ENCODE assay signal across 19 cellular contexts in genomic region chr1:58839871-58840835, GRCh38. TPM values are rescaled to one million over a fixed set of nuclear protein-coding genes. Genes with fewer than 3 reads are reported as not detected.
A peak's percentile ranks its signal among the peaks of the same experiment; 100 is the strongest.
DNase-seq lines count a peak whose midpoint lies in the region; ATAC-seq and TF ChIP-seq lines count a peak whose summit lies in the region.
"Had no signal": no experiment of that assay in that cellular context is flagged by ENCODE, and none has a peak within 500 bp of the region (broad histone marks: within the 10 kb centered on the region; RNA-seq: fewer than 3 reads in every experiment).

No MANE protein-coding gene starts in this region.

- no peak for ATAC-seq in psoas muscle
- ATAC-seq: activated CD8-positive, alpha-beta T cell treated with anti-CD3 and anti-CD28 coated beads, Interleukin-2, amount 10 ng/mL, durations not matched to agents 7 days and 5 days; Right ventricle myocardium inferior; upper lobe of right lung had no signal

- no peaks in the 10 kb centered on the region for H3K36me3 ChIP-seq in psoas muscle (ENCODE audit: insufficient read depth in 1 of 2, low read depth in 1 of 2)
- H3K36me3 ChIP-seq: upper lobe of right lung had no signal

- no peak overlapping the region for H3K27ac ChIP-seq in psoas muscle
- H3K27ac ChIP-seq: dorsolateral prefrontal cortex, hepatocyte, HL-60, upper lobe of right lung had no signal

- H3K4me1 ChIP-seq in psoas muscle = no peaks in the 10 kb centered on the region
- H3K4me1 ChIP-seq: upper lobe of right lung had no signal

- intact Hi-C loops in psoas muscle (cut with DNase I) = no loop called here

- H3K9me3 ChIP-seq in psoas muscle = no peaks in the 10 kb centered on the region
- H3K9me3 ChIP-seq: upper lobe of right lung had no signal

- H3K4me3 ChIP-seq in AG09309 (ENCODE audit: control insufficient read depth, low read depth, low read length) (no peak overlapping the region), HFF-Myc (replicated peaks; ENCODE audit: low read depth, low read length) (no peak overlapping the region), psoas muscle (no peak overlapping the region)
- H3K4me3 ChIP-seq: dorsolateral prefrontal cortex, hepatocyte, upper lobe of right lung had no signal

- DNase-seq in AG09309 (ENCODE audit: low read depth) (peak; percentile 40), HFF-Myc (ENCODE audit: extremely low read depth, low read depth) (peak; percentile 44), amniotic epithelial cell (ENCODE audit: low read depth) (peak; percentile 36), islet precursor cell (peak; percentile 62), psoas muscle (no peak), DMS79 (lab: John Stamatoyannopoulos, UW) (no peak), NAMALWA (ENCODE audit: low spot score) (no peak)
- DNase-seq in stimulated activated CD4-positive, alpha-beta T cell treated with anti-CD3 and anti-CD28 coated beads, Interleukin-2, amount 100 ng/mL, for 48 hours = no peak
- DNase-seq: activated CD8-positive, alpha-beta T cell treated with anti-CD3 and anti-CD28 coated beads, Interleukin-2, amount 10 ng/mL, durations not matched to agents 7 days and 5 days; activated T-cell treated with anti-CD3 and anti-CD28 coated beads, Interleukin-2, amount 50 U/mL, for 48 hours; CD4-positive, alpha-beta T cell; dorsolateral prefrontal cortex; NCI-H1436 treated with DMSO at 0.1 percent for 48 hours; NK-92 treated with Interleukin-12 subunit alpha and Interleukin-12 subunit beta, amount 100 ng/mL, for 24 hours; stimulated activated naive CD4-positive, alpha-beta T cell treated with Interleukin-2 at 50 U/mL for 16 hours; upper lobe of right lung had no signal

- TF ChIP-seq CTCF in AG09309 (IDR thresholded peaks at IDR 0.05; ENCODE audit: control insufficient read depth, insufficient read depth, low read depth, low read length, missing control alignments) (no peak), HFF-Myc (IDR thresholded peaks at IDR 0.05; ENCODE audit: low read depth, low read length, missing control alignments) (no peak), psoas muscle (IDR thresholded peaks at IDR 0.05) (no peak)

- 78 to 90% (median 83%) methylated on average over 5 of the region's 5 CpGs for WGBS in psoas muscle, 3 donors

- H3K27me3 ChIP-seq in psoas muscle (ENCODE audit: insufficient read depth in 3 of 3, low read length in 2 of 3) = no peaks in the 10 kb centered on the region
- H3K27me3 ChIP-seq: dorsolateral prefrontal cortex, hepatocyte, upper lobe of right lung had no signal

RNA-seq across cellular contexts. Expression of gene JUN, which starts 56.3 kb away (rescaled TPM):
- total RNA-seq in psoas muscle = 100 to 1,000 TPM in 3 of 4 donors, 10 to 100 TPM in 1; 93.8 to 213 (median 164) TPM
- polyA plus RNA-seq in psoas muscle = 100 to 1,000 TPM in 1 of 3 donors, 10 to 100 TPM in 2; 40.1 to 137 (median 60.0) TPM

Comparison
In these comparisons a context has a peak if more than half of its experiments do, and no peak if none do; other contexts are left out.
1. DNase-seq: peak in AG09309 (single experiment), HFF-Myc (single experiment), amniotic epithelial cell (single experiment) and islet precursor cell (single experiment); none in psoas muscle (0 of 2), DMS79 (single experiment), NAMALWA (single experiment) and stimulated activated CD4-positive, alpha-beta T cell treated with anti-CD3 and anti-CD28 coated beads, Interleukin-2, amount 100 ng/mL, for 48 hours (0 of 2).